ENCODE assay signal across 1 cellular context in genomic region chr7:48114115-48114514, GRCh38.
TF ChIP-seq lines count a peak whose summit lies in the region.

No MANE protein-coding gene starts in this region.

TF ChIP-seq in HepG2, 621 proteins besides CTCF, POLR2A, EP300 and RAD21:
- TF ChIP-seq MXD4 (CRISPR knock-in tag; IDR thresholded peaks at IDR 0.05) (no peak), ZNF44 (CRISPR knock-in tag; IDR thresholded peaks at IDR 0.05) (no peak), PLRG1 (conservative IDR thresholded peaks at IDR 0.05) (no peak), ZNF484 (CRISPR knock-in tag; IDR thresholded peaks at IDR 0.05; ENCODE audit: borderline replicate concordance, low read depth) (no peak), ZNF75D (CRISPR knock-in tag; IDR thresholded peaks at IDR 0.05; ENCODE audit: borderline replicate concordance) (no peak), MXD3 (CRISPR knock-in tag; IDR thresholded peaks at IDR 0.05) (no peak), NCOA5 (CRISPR knock-in tag; IDR thresholded peaks at IDR 0.05) (no peak), MTA1 (CRISPR knock-in tag; IDR thresholded peaks at IDR 0.05; ENCODE audit: borderline replicate concordance) (no peak), ZNF674 (CRISPR knock-in tag; IDR thresholded peaks at IDR 0.05; ENCODE audit: low read depth) (no peak), ZNF883 (CRISPR knock-in tag; IDR thresholded peaks at IDR 0.05; ENCODE audit: not compliant biosample characterization) (no peak), RBFOX2 (IDR thresholded peaks at IDR 0.05; ENCODE audit: low read depth, low read length) (no peak), MLXIP (CRISPR knock-in tag; IDR thresholded peaks at IDR 0.05; ENCODE audit: borderline replicate concordance) (no peak)
